Comparison of ENCODE assay signal across 20 cellular contexts in genomic region chr17:45301674-45302073, GRCh38. TPM values are rescaled to one million over a fixed set of nuclear protein-coding genes. Genes with fewer than 3 reads are reported as not detected.
DNase-seq lines count a peak whose midpoint lies in the region; ATAC-seq and TF ChIP-seq lines count a peak whose summit lies in the region.
"Had no signal": no experiment of that assay in that cellular context is flagged by ENCODE, and none has a peak within 500 bp of the region (broad histone marks: within the 10 kb centered on the region; RNA-seq: fewer than 3 reads in every experiment).

No MANE protein-coding gene starts in this region.

- TF ChIP-seq CTCF in colonic mucosa (IDR thresholded peaks at IDR 0.05): no peak

- H3K4me3 Mint-ChIP-seq in CD4-positive, CD25-positive, alpha-beta regulatory T cell: peak overlapping the region in 1 of 4 donors; percentile 12

- peaks cover 90% of the 10 kb centered on the region for H3K79me2 ChIP-seq in GM23248 (ENCODE audit: insufficient read depth)

- H3K36me3 Mint-ChIP-seq in CD4-positive, CD25-positive, alpha-beta regulatory T cell: peaks cover 12% of the 10 kb centered on the region

- H2AFZ ChIP-seq in GM23248: no peak overlapping the region

- intact Hi-C loops in colonic mucosa (cut with DNase I): no loop called here

- H3K4me1 Mint-ChIP-seq in CD4-positive, CD25-positive, alpha-beta regulatory T cell: peaks cover 55 to 90% (median 66%) of the 10 kb centered on the region in 4 donors

- WGBS in GM23248 (ENCODE audit: low coverage in 1 of 2, low lambda C conversion rate in 2 of 2, missing lambda C conversion rate in 2 of 2), 2 experiments: 92 to 94% methylated on average over 4 of the region's 4 CpGs

- H3F3A ChIP-seq in GM23248 (ENCODE audit: insufficient read depth): peaks cover 79% of the 10 kb centered on the region

- no peak overlapping the region for H3K27ac Mint-ChIP-seq in CD4-positive, CD25-positive, alpha-beta regulatory T cell

- H3K36me3 ChIP-seq in CD4-positive, CD25-positive, alpha-beta regulatory T cell (ENCODE audit: control insufficient read depth, insufficient read depth, low read length): peaks cover 20% of the 10 kb centered on the region
- peaks cover 6% of the 10 kb centered on the region; the same call in 1 of the 2 replicates for H3K36me3 ChIP-seq in GM23248 (ENCODE audit: low read depth)
- no peaks in the 10 kb centered on the region for H3K36me3 ChIP-seq in colonic mucosa
- H3K36me3 ChIP-seq in skeletal muscle tissue (ENCODE audit: control insufficient read depth in 3 of 3, insufficient read depth in 3 of 3, low read length in 3 of 3): peaks cover 0 to 2% (median 1%) of the 10 kb centered on the region in 3 donors
- H3K36me3 ChIP-seq: prostate gland had no signal

- no peaks in the 10 kb centered on the region for H3K9me2 ChIP-seq in GM23248 (ENCODE audit: insufficient read depth)

- H3K9me3 ChIP-seq in CD4-positive, CD25-positive, alpha-beta regulatory T cell (ENCODE audit: control insufficient read depth in 2 of 2, low read length in 2 of 2): no peaks in the 10 kb centered on the region
- no peaks in the 10 kb centered on the region for H3K9me3 ChIP-seq in GM23248 (ENCODE audit: low read depth)
- no peaks in the 10 kb centered on the region for H3K9me3 ChIP-seq in colonic mucosa
- H3K9me3 ChIP-seq in skeletal muscle tissue (ENCODE audit: control insufficient read depth in 3 of 3, low read length in 3 of 3): no peaks in the 10 kb centered on the region
- H3K9me3 ChIP-seq: prostate gland had no signal

- H3K27me3 Mint-ChIP-seq in CD4-positive, CD25-positive, alpha-beta regulatory T cell: no peaks in the 10 kb centered on the region
- H3K27me3 Mint-ChIP-seq: activated naive CD8-positive, alpha-beta T cell treated with anti-CD3 and anti-CD28 coated beads, Interleukin-2, amount 10 ng/mL, durations not matched to agents 7 days and 5 days; naive thymus-derived CD8-positive, alpha-beta T cell had no signal

- H3K4me3 ChIP-seq in CD4-positive, CD25-positive, alpha-beta regulatory T cell (ENCODE audit: low read depth, low read length): no peak overlapping the region
- no peak overlapping the region for H3K4me3 ChIP-seq in GM23248
- H3K4me3 ChIP-seq in colonic mucosa: no peak overlapping the region
- no peak overlapping the region for H3K4me3 ChIP-seq in skeletal muscle tissue (ENCODE audit: low read length in 3 of 3)
- H3K4me3 ChIP-seq: prostate gland had no signal

- H3K9ac ChIP-seq in GM23248 (no peak overlapping the region), colonic mucosa (ENCODE audit: low read depth in 2 of 2, low read length in 2 of 2) (no peak overlapping the region), skeletal muscle tissue (ENCODE audit: low read depth in 1 of 3, low read length in 3 of 3) (no peak overlapping the region)

- no peaks in the 10 kb centered on the region for H4K20me1 ChIP-seq in GM23248 (ENCODE audit: insufficient read depth)

- H3K27me3 ChIP-seq in CD4-positive, CD25-positive, alpha-beta regulatory T cell (ENCODE audit: control insufficient read depth, insufficient read depth, low read length): no peaks in the 10 kb centered on the region
- no peaks in the 10 kb centered on the region for H3K27me3 ChIP-seq in GM23248 (replicated peaks; ENCODE audit: insufficient read depth)
- H3K27me3 ChIP-seq in colonic mucosa: no peaks in the 10 kb centered on the region
- H3K27me3 ChIP-seq in skeletal muscle tissue (ENCODE audit: control insufficient read depth in 3 of 3, insufficient read depth in 3 of 3, low read length in 3 of 3): no peaks in the 10 kb centered on the region

- no peak for DNase-seq in CD4-positive, CD25-positive, alpha-beta regulatory T cell
- no peak for DNase-seq in GM23248
- no peak for DNase-seq in colonic mucosa
- no peak for DNase-seq in activated naive CD4-positive, alpha-beta T cell (lab: John Stamatoyannopoulos, UW)
- DNase-seq in GM19238 (ENCODE audit: insufficient read length, low spot score): no peak
- DNase-seq in NCI-H2227 (lab: John Stamatoyannopoulos, UW; ENCODE audit: unreplicated experiment): no peak
- DNase-seq: activated CD8-positive, alpha-beta memory T cell treated with anti-CD3 and anti-CD28 coated beads, Interleukin-2, amount 50 U/mL, for 48 hours; activated naive CD8-positive, alpha-beta T cell treated with anti-CD3 and anti-CD28 coated beads, Interleukin-2, amount 10 ng/mL, durations not matched to agents 7 days and 5 days; C1 segment of cervical spinal cord; effector memory CD4-positive, alpha-beta T cell; MM.1S; naive thymus-derived CD8-positive, alpha-beta T cell; NCI-H1930; NCI-H526; SW 1271 had no signal

- no peaks in the 10 kb centered on the region for H3K9me3 Mint-ChIP-seq in CD4-positive, CD25-positive, alpha-beta regulatory T cell
- H3K9me3 Mint-ChIP-seq: activated naive CD8-positive, alpha-beta T cell treated with anti-CD3 and anti-CD28 coated beads, Interleukin-2, amount 10 ng/mL, durations not matched to agents 7 days and 5 days; naive thymus-derived CD8-positive, alpha-beta T cell had no signal

- in situ Hi-C loops in GM23248 (cut with MboI): no loop called here

- H3K4me2 ChIP-seq in GM23248 (ENCODE audit: unreplicated experiment): no peak overlapping the region

- peak overlapping the region; percentile 6 for H3K27ac ChIP-seq in CD4-positive, CD25-positive, alpha-beta regulatory T cell (ENCODE audit: insufficient read depth, low read length, poor library complexity, severe bottlenecking)
- H3K27ac ChIP-seq in GM23248 (peak overlapping the region; percentile 69), colonic mucosa (peak overlapping the region; percentile 60), skeletal muscle tissue (ENCODE audit: low read depth, low read length) (peak overlapping the region; percentile 37)

- H3K4me1 ChIP-seq in CD4-positive, CD25-positive, alpha-beta regulatory T cell (ENCODE audit: control insufficient read depth, insufficient read depth, low read length, poor library complexity, severe bottlenecking): peaks cover 67% of the 10 kb centered on the region
- H3K4me1 ChIP-seq in GM23248 (ENCODE audit: insufficient read depth) (peaks cover 73% of the 10 kb centered on the region), colonic mucosa (peaks cover 10% of the 10 kb centered on the region), skeletal muscle tissue (ENCODE audit: control insufficient read depth in 3 of 3, insufficient read depth in 3 of 3, low read length in 3 of 3) (peaks cover 47 to 63% (median 56%) of the 10 kb centered on the region in 3 donors)

- no peak for ATAC-seq in CD4-positive, CD25-positive, alpha-beta regulatory T cell (ENCODE audit: low read depth in 2 of 2)
- ATAC-seq in GM18498 (IDR thresholded peaks at IDR 0.05; ENCODE audit: unreplicated experiment): no peak
- ATAC-seq: left lobe of liver; naive thymus-derived CD8-positive, alpha-beta T cell had no signal

RNA-seq across cellular contexts. Expression of gene MAP3K14, which starts 15.1 kb away (rescaled TPM):
- 61.3 TPM for total RNA-seq in CD4-positive, CD25-positive, alpha-beta regulatory T cell
- 1 to 10 TPM; 5.9 to 7.9 (median 6.7) TPM for polyA plus RNA-seq in CD4-positive, CD25-positive, alpha-beta regulatory T cell
- total RNA-seq in GM23248 (2014; rRNA removed; shearing (Covaris generic)): 3.0 and 4.2 TPM in 2 replicates
- 2.7 and 3.4 TPM in 2 replicates for polyA plus RNA-seq in GM23248 (2016; fragmentation: Nextera tagmentation; extraction: Ambion mirVana)
- 10 to 100 TPM; 11.1 to 15.0 TPM for total RNA-seq in colonic mucosa
- total RNA-seq in skeletal muscle tissue: 1.6 TPM

RNA-seq across cellular contexts. Expression of gene SPATA32, which starts 39.8 kb away (rescaled TPM):
- total RNA-seq in CD4-positive, CD25-positive, alpha-beta regulatory T cell: 0.20 TPM
- under 1 TPM in 2 of 4 donors, not detected in 2; 0.36 to 0.60 TPM for polyA plus RNA-seq in CD4-positive, CD25-positive, alpha-beta regulatory T cell
- total RNA-seq in GM23248 (2014; rRNA removed; shearing (Covaris generic)): not detected in 2 replicates
- not detected in 2 replicates for polyA plus RNA-seq in GM23248 (2016; fragmentation: Nextera tagmentation; extraction: Ambion mirVana)
- total RNA-seq in colonic mucosa (not detected), skeletal muscle tissue (not detected)
- total RNA-seq: left lobe of liver, temporal lobe had no signal

Comparison
In these comparisons a context has a peak if more than half of its experiments do, and no peak if none do; other contexts are left out.
1. H3K27ac ChIP-seq: peak in every context shown above with its lines; median percentile 69 in GM23248; 60 in colonic mucosa; 37 in skeletal muscle tissue; 6 in CD4-positive, CD25-positive, alpha-beta regulatory T cell.